In genomic region chr11:2787816-2788750, GRCh38 we compare ENCODE assay signal across 13 cellular contexts.
DNase-seq lines count a peak whose midpoint lies in the region; ATAC-seq, FAIRE-seq and TF ChIP-seq lines count a peak whose summit lies in the region.
"Had no signal": no experiment of that assay in that cellular context is flagged by ENCODE, and none has a peak within 500 bp of the region (broad histone marks: within the 10 kb centered on the region; RNA-seq: fewer than 3 reads in every experiment).

No MANE protein-coding gene starts in this region.

- CTCF ChIA-PET in K562 (lab: Yijun Ruan, JAX; ENCODE audit: low intra/inter-chr PET ratio), result no interaction called here

- peaks cover 3% of the 10 kb centered on the region for H3K9me3 Mint-ChIP-seq in activated T-helper 1 cell treated with anti-CD3 and anti-CD28 coated beads, Interleukin-12 subunit alpha, Interleukin-12 subunit beta, Interleukin-2, Interleukin-4 antibody, amounts not matched to agents 30 ng/mL and 10 ng/mL and 1 ng/mL, durations not matched to agents 14 hours and 24 hours and 36 hours
- H3K9me3 Mint-ChIP-seq: activated naive CD4-positive, alpha-beta T cell treated with anti-CD3 and anti-CD28 coated beads, Interleukin-2, amount 50 U/mL, for 24 hours; dendritic cell treated with granulocyte-macrophage colony-stimulating factor and Interleukin-4, amounts not matched to agents 40 ng/mL and 50 ng/mL, for 4 days; T-cell had no signal

- DNase-seq in KBM-7 (peak; percentile 49), K562 (ENCODE audit: extremely low read depth in 1 of 4, low spot score in 3 of 4) (peak in 1 of 4 experiments; percentile 51), islet precursor cell (peak; percentile 84), sciatic nerve (ENCODE audit: low spot score) (peak; percentile 35), HuH-7 (ENCODE audit: low spot score) (no peak), esophagus squamous epithelium (lab: John Stamatoyannopoulos, UW) (no peak), GM19240 (ENCODE audit: insufficient read length, low spot score) (no peak)
- DNase-seq in activated T-helper 1 cell treated with anti-CD3 and anti-CD28 coated beads, Interleukin-12 subunit alpha, Interleukin-12 subunit beta, Interleukin-2, Interleukin-4 antibody, amounts not matched to agents 30 ng/mL and 10 ng/mL and 1 ng/mL, durations not matched to agents 14 hours and 24 hours and 36 hours (ENCODE audit: low spot score), result no peak
- DNase-seq: foreskin keratinocyte had no signal

- 76% methylated on average over 23 of the region's 24 CpGs for WGBS in K562 (ENCODE audit: insufficient coverage, low coverage, missing lambda C conversion rate)
- 83 to 92% methylated on average over 15 to 21 of the region's 24 CpGs for WGBS in esophagus squamous epithelium, 2 donors

- TF ChIP-seq CTCF in K562 (IDR thresholded peaks at IDR 0.05 in 2 of 3, conservative IDR thresholded peaks at IDR 0.05 in 1 of 3; ENCODE audit: insufficient read depth in 2 of 3, low read depth in 1 of 3, low read length in 3 of 3), result no peak
- TF ChIP-seq CTCF in esophagus squamous epithelium (IDR thresholded peaks at IDR 0.05), result no peak

- ATAC-seq in K562 (peak; percentile 81), sciatic nerve (no peak)
- ATAC-seq: foreskin keratinocyte, T-cell had no signal

- no peaks in the 10 kb centered on the region for H3K36me3 Mint-ChIP-seq in activated T-helper 1 cell treated with anti-CD3 and anti-CD28 coated beads, Interleukin-12 subunit alpha, Interleukin-12 subunit beta, Interleukin-2, Interleukin-4 antibody, amounts not matched to agents 30 ng/mL and 10 ng/mL and 1 ng/mL, durations not matched to agents 14 hours and 24 hours and 36 hours (ENCODE audit: low read depth)

- H3K27me3 Mint-ChIP-seq in activated T-helper 1 cell treated with anti-CD3 and anti-CD28 coated beads, Interleukin-12 subunit alpha, Interleukin-12 subunit beta, Interleukin-2, Interleukin-4 antibody, amounts not matched to agents 30 ng/mL and 10 ng/mL and 1 ng/mL, durations not matched to agents 14 hours and 24 hours and 36 hours (ENCODE audit: insufficient read depth), result peaks cover 16% of the 10 kb centered on the region
- H3K27me3 Mint-ChIP-seq: activated naive CD4-positive, alpha-beta T cell treated with anti-CD3 and anti-CD28 coated beads, Interleukin-2, amount 50 U/mL, for 24 hours had no signal

- H2AFZ ChIP-seq in K562 (ENCODE audit: low read depth, low read length), result peak overlapping the region; percentile 43

- TF ChIP-seq EP300 in K562 (IDR thresholded peaks at IDR 0.05; ENCODE audit: low read length), result no peak

- TF ChIP-seq RAD21 in K562 (CRISPR knock-in tag; conservative IDR thresholded peaks at IDR 0.05 in 1 of 2, IDR thresholded peaks at IDR 0.05 in 1 of 2), result no peak

- H3K4me2 ChIP-seq in K562 (ENCODE audit: insufficient read depth, low read length), result peak overlapping the region; percentile 34

- no peaks in the 10 kb centered on the region for H4K20me1 ChIP-seq in K562 (replicated peaks; ENCODE audit: control insufficient read depth, insufficient read depth, low read length)

- no peaks in the 10 kb centered on the region for H3K27me3 ChIP-seq in K562 (ENCODE audit: control insufficient read depth in 2 of 2, insufficient read depth in 2 of 2, low read length in 2 of 2)
- peaks cover 0 to 42% (median 0%) of the 10 kb centered on the region in 4 donors for H3K27me3 ChIP-seq in esophagus squamous epithelium
- H3K27me3 ChIP-seq: ovary had no signal

- peak overlapping the region in 1 of 2 experiments; percentile 68; a peak in 1 of 4 replicates for H3K9ac ChIP-seq in K562 (ENCODE audit: insufficient read depth in 1 of 2, low read depth in 2 of 2, low read length in 2 of 2)

- no peak overlapping the region for H3K27ac Mint-ChIP-seq in activated T-helper 1 cell treated with anti-CD3 and anti-CD28 coated beads, Interleukin-12 subunit alpha, Interleukin-12 subunit beta, Interleukin-2, Interleukin-4 antibody, amounts not matched to agents 30 ng/mL and 10 ng/mL and 1 ng/mL, durations not matched to agents 14 hours and 24 hours and 36 hours
- H3K27ac Mint-ChIP-seq: activated naive CD4-positive, alpha-beta T cell treated with anti-CD3 and anti-CD28 coated beads, Interleukin-2, amount 50 U/mL, for 24 hours; dendritic cell treated with granulocyte-macrophage colony-stimulating factor and Interleukin-4, amounts not matched to agents 40 ng/mL and 50 ng/mL, for 4 days; T-cell had no signal

- TF ChIP-seq POLR2A in K562 (conservative IDR thresholded peaks at IDR 0.05), result no peak
- no peak for TF ChIP-seq POLR2A in esophagus squamous epithelium (IDR thresholded peaks at IDR 0.05)

- POLR2A ChIA-PET in K562 (lab: Yijun Ruan, JAX), result no interaction called here

- no peaks in the 10 kb centered on the region for H3K79me2 ChIP-seq in K562 (ENCODE audit: control insufficient read depth, insufficient read depth, low read length)

- intact Hi-C loops in K562 (cut with micrococcal nuclease) (no loop called here), sciatic nerve (cut with DNase I) (no loop called here), esophagus squamous epithelium (cut with DNase I) (no loop called here)
- intact Hi-C loops in activated T-helper 1 cell treated with anti-CD3 and anti-CD28 coated beads, Interleukin-12 subunit alpha, Interleukin-12 subunit beta, Interleukin-2, Interleukin-4 antibody, amounts not matched to agents 30 ng/mL and 10 ng/mL and 1 ng/mL, durations not matched to agents 14 hours and 24 hours and 36 hours (cut with micrococcal nuclease), result no loop called here

- H3K27ac ChIP-seq in K562 (ENCODE audit: extremely low read depth, low read depth, low read length) (no peak overlapping the region), esophagus squamous epithelium (no peak overlapping the region)
- H3K27ac ChIP-seq: foreskin keratinocyte, ovary had no signal

- no peak for FAIRE-seq in K562 (lab: Jason Lieb, UNC)

- no peaks in the 10 kb centered on the region for H3K9me1 ChIP-seq in K562 (ENCODE audit: control insufficient read depth, insufficient read depth, low read length)

- no peak overlapping the region for H3K4me3 Mint-ChIP-seq in activated T-helper 1 cell treated with anti-CD3 and anti-CD28 coated beads, Interleukin-12 subunit alpha, Interleukin-12 subunit beta, Interleukin-2, Interleukin-4 antibody, amounts not matched to agents 30 ng/mL and 10 ng/mL and 1 ng/mL, durations not matched to agents 14 hours and 24 hours and 36 hours
- H3K4me3 Mint-ChIP-seq: activated naive CD4-positive, alpha-beta T cell treated with anti-CD3 and anti-CD28 coated beads, Interleukin-2, amount 50 U/mL, for 24 hours; dendritic cell treated with granulocyte-macrophage colony-stimulating factor and Interleukin-4, amounts not matched to agents 40 ng/mL and 50 ng/mL, for 4 days; T-cell had no signal

- H3K4me1 Mint-ChIP-seq in activated T-helper 1 cell treated with anti-CD3 and anti-CD28 coated beads, Interleukin-12 subunit alpha, Interleukin-12 subunit beta, Interleukin-2, Interleukin-4 antibody, amounts not matched to agents 30 ng/mL and 10 ng/mL and 1 ng/mL, durations not matched to agents 14 hours and 24 hours and 36 hours (ENCODE audit: low read depth), result no peaks in the 10 kb centered on the region

- in situ Hi-C loops in KBM-7 (cut with MboI; ENCODE audit: low pct_unique_long_range_greater_than_20kb, low sequenced_read_pairs) (no loop called here), K562 (cut with MboI) (no loop called here)

- H3K36me3 ChIP-seq in K562 (ENCODE audit: control insufficient read depth, insufficient read depth, low read length) (no peaks in the 10 kb centered on the region), esophagus squamous epithelium (no peaks in the 10 kb centered on the region)
- H3K36me3 ChIP-seq: ovary had no signal

- BruUV-seq in K562 (replicated peaks; lab: Mats Ljungman, UMichigan), result no TSS peak

- H3K4me1 ChIP-seq in K562 (replicated peaks in 1 of 2; ENCODE audit: control insufficient read depth in 2 of 2, insufficient read depth in 2 of 2, low read length in 2 of 2), result peaks cover 16 to 41% of the 10 kb centered on the region in 2 experiments
- peaks cover 8 to 24% (median 9%) of the 10 kb centered on the region in 3 donors for H3K4me1 ChIP-seq in esophagus squamous epithelium
- H3K4me1 ChIP-seq: foreskin keratinocyte had no signal

- no peak overlapping the region for H3K4me3 ChIP-seq in K562
- H3K4me3 ChIP-seq in esophagus squamous epithelium, result no peak overlapping the region
- H3K4me3 ChIP-seq: ovary had no signal

- peaks cover 2% of the 10 kb centered on the region; the same call in 1 of the 2 replicates for H3K9me3 ChIP-seq in K562 (replicated peaks; ENCODE audit: control insufficient read depth, insufficient read depth, low read depth, low read length)
- H3K9me3 ChIP-seq in esophagus squamous epithelium, result no peaks in the 10 kb centered on the region
- H3K9me3 ChIP-seq: ovary had no signal

TF ChIP-seq in K562, 482 proteins besides CTCF, POLR2A, EP300 and RAD21:
- TF ChIP-seq CEBPG (CRISPR knock-in tag; IDR thresholded peaks at IDR 0.05), result peak; percentile 17; the same call in 1 of the 2 replicates
- no peak for TF ChIP-seq CEBPG (tag; conservative IDR thresholded peaks at IDR 0.05 in 1 of 2, IDR thresholded peaks at IDR 0.05 in 1 of 2)
- no peak for TF ChIP-seq FOXA1 (IDR thresholded peaks at IDR 0.05; ENCODE audit: borderline replicate concordance)
- peak; percentile 90 for TF ChIP-seq PKNOX1 (IDR thresholded peaks at IDR 0.05)
- no peak for TF ChIP-seq ARID3B (CRISPR knock-in tag; IDR thresholded peaks at IDR 0.05; ENCODE audit: borderline replicate concordance)
- peak; percentile 67; the same call in 1 of the 2 replicates for TF ChIP-seq MEF2A (IDR thresholded peaks at IDR 0.05; ENCODE audit: control insufficient read depth, low read depth, low read length)

Comparison
In these comparisons a context has a peak if more than half of its experiments do, and no peak if none do; other contexts are left out.
1. DNase-seq: peak in KBM-7 (single experiment), islet precursor cell (single experiment) and sciatic nerve (single experiment); none in HuH-7 (single experiment), esophagus squamous epithelium (single experiment), activated T-helper 1 cell treated with anti-CD3 and anti-CD28 coated beads, Interleukin-12 subunit alpha, Interleukin-12 subunit beta, Interleukin-2, Interleukin-4 antibody, amounts not matched to agents 30 ng/mL and 10 ng/mL and 1 ng/mL, durations not matched to agents 14 hours and 24 hours and 36 hours (single experiment) and GM19240 (single experiment).